Comparison of ENCODE assay signal across 20 cellular contexts in the genomic region with DNA sequence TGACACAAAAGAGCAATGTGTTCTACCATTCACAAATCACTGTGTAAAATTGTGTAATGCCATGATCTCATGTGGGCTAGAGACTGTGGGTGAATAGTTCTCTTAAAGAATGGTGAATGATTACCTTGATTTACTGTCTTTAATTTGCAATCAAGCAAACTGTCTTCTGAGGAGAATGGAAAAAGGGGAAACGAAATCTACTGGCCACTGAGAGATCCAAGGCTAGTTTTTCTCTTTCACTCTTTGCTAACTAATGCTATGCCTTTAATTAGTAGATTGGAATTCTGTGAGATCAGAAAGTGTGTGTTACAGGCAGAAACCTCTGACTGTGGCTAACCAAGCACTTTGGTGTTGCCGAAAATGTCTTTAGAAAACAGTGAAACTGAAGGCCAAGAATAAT.
DNase-seq lines count a peak whose midpoint lies in the region; ATAC-seq lines count a peak whose summit lies in the region.
"Had no signal": no experiment of that assay in that cellular context is flagged by ENCODE, and none has a peak within 500 bp of the region (broad histone marks: within the 10 kb centered on the region; RNA-seq: fewer than 3 reads in every experiment).

No MANE protein-coding gene starts in this region.

- in situ Hi-C loops in G401 (cut with HindIII; ENCODE audit: low sequenced_read_pairs): loop anchor here (25.0 kb wide), 1 partner anchor 185 kb away; no protein-coding TSS in a partner anchor

- DNase-seq in G401 (ENCODE audit: low spot score) (peak; percentile 74), MV-4-11 (lab: John Stamatoyannopoulos, UW) (peak; percentile 90), amniotic epithelial cell (ENCODE audit: low read depth) (peak; percentile 74), kidney glomerular epithelial cell (lab: John Stamatoyannopoulos, UW) (peak; percentile 65), dermis blood vessel endothelial cell (no peak), COR-L47 (lab: John Stamatoyannopoulos, UW) (no peak)
- DNase-seq: activated CD4-positive, CD25-positive, alpha-beta regulatory T cell; activated naive CD4-positive, alpha-beta T cell treated with anti-CD3 and anti-CD28 coated beads for 36 hours; activated T-cell treated with anti-CD3 and anti-CD28 coated beads, Interleukin-2, amount 50 U/mL, for 4 hours; AML-193; heart right ventricle; Karpas-422; NCI-H1105; NCI-H2171; NCI-H774; psoas muscle; stimulated activated CD4-positive, alpha-beta T cell treated with anti-CD3 and anti-CD28 coated beads, Interleukin-1b, Interleukin-23, amount 100 ng/mL, for 48 hours; stimulated activated naive B cell treated with anti-CD40 and anti-IgM and Interleukin-4, amounts not matched to agents 10 μg/mL and 1 μg/mL and 100 μg/mL, for 72 hours had no signal

- no peak for ATAC-seq in GM21390 (IDR thresholded peaks at IDR 0.05; ENCODE audit: unreplicated experiment)
- ATAC-seq: activated T-cell treated with anti-CD3 and anti-CD28 coated beads, Interleukin-2, amount 50 U/mL, for 4 hours; heart right ventricle; Panc1; psoas muscle; stimulated activated naive B cell treated with anti-CD40 and anti-IgM and Interleukin-4, amounts not matched to agents 10 μg/mL and 1 μg/mL and 100 μg/mL, for 72 hours had no signal

Comparison
In these comparisons a context has a peak if more than half of its experiments do, and no peak if none do; other contexts are left out.
1. DNase-seq: peak in G401 (single experiment), MV-4-11 (single experiment), amniotic epithelial cell (single experiment) and kidney glomerular epithelial cell (single experiment); none in dermis blood vessel endothelial cell (single experiment) and COR-L47 (single experiment).